Comparison of ENCODE assay signal across 15 cellular contexts in genomic region chr10:5465976-5466450, GRCh38. TPM values are rescaled to one million over a fixed set of nuclear protein-coding genes. Genes with fewer than 3 reads are reported as not detected.
DNase-seq lines count a peak whose midpoint lies in the region; ATAC-seq, FAIRE-seq and TF ChIP-seq lines count a peak whose summit lies in the region.
"Had no signal": no experiment of that assay in that cellular context is flagged by ENCODE, and none has a peak within 500 bp of the region (broad histone marks: within the 10 kb centered on the region; RNA-seq: fewer than 3 reads in every experiment).

No MANE protein-coding gene starts in this region.

- POLR2A ChIA-PET in K562 (lab: Yijun Ruan, JAX): interaction anchor here (0.8 to 5.4 kb wide), 2 partner anchors 11 to 20 kb away, joined by 4 to 30 read pairs; no protein-coding TSS in a partner anchor

- TF ChIP-seq EP300 in K562 (IDR thresholded peaks at IDR 0.05; ENCODE audit: low read length): no peak
- no peak for TF ChIP-seq EP300 in sigmoid colon (IDR thresholded peaks at IDR 0.05)

- TF ChIP-seq POLR2A in K562 (conservative IDR thresholded peaks at IDR 0.05) (peak; percentile 47), sigmoid colon (IDR thresholded peaks at IDR 0.05) (no peak)

- no peak overlapping the region for H3K56ac ChIP-seq in H9 (ENCODE audit: insufficient read length, low read depth, low read length)

- peak overlapping the region; percentile 35 to 61 for H3K4me3 Mint-ChIP-seq in H9
- no peak overlapping the region for H3K4me3 Mint-ChIP-seq in activated CD4-positive, alpha-beta T cell treated with anti-CD3 and anti-CD28 coated beads, Interleukin-2, amount 10 ng/mL, durations not matched to agents 24 days and 14 days
- H3K4me3 Mint-ChIP-seq: activated naive CD8-positive, alpha-beta T cell treated with anti-CD3 and anti-CD28 coated beads, Interleukin-2, amount 50 U/mL, for 24 hours had no signal

- H3K9me1 ChIP-seq in K562 (ENCODE audit: control insufficient read depth, insufficient read depth, low read length) (no peaks in the 10 kb centered on the region), keratinocyte (ENCODE audit: control insufficient read depth, extremely low read depth, insufficient read depth, low read length) (no peaks in the 10 kb centered on the region)

- H4K91ac ChIP-seq in H9 (ENCODE audit: insufficient read length, low read depth, low read length): no peak overlapping the region

- H3K36me3 ChIP-seq in K562 (ENCODE audit: control insufficient read depth, insufficient read depth, low read length): peaks cover 50% of the 10 kb centered on the region; the same call in 2 of the 3 replicates
- no peaks in the 10 kb centered on the region for H3K36me3 ChIP-seq in keratinocyte (ENCODE audit: control insufficient read depth in 2 of 2, extremely low read depth in 1 of 2, insufficient read depth in 2 of 2, low read length in 2 of 2)
- H3K36me3 ChIP-seq in sigmoid colon: no peaks in the 10 kb centered on the region

- H3K4me2 ChIP-seq in H9 (ENCODE audit: insufficient read depth, insufficient read length, low read length) (no peak overlapping the region), K562 (ENCODE audit: insufficient read depth, low read length) (peak overlapping the region; percentile 63), keratinocyte (ENCODE audit: control insufficient read depth, extremely low read depth, insufficient read depth, low read depth, low read length) (peak overlapping the region; percentile 82)

- peaks cover 12% of the 10 kb centered on the region for H3K27me3 Mint-ChIP-seq in H9 (ENCODE audit: low read depth)
- H3K27me3 Mint-ChIP-seq in activated CD4-positive, alpha-beta T cell treated with anti-CD3 and anti-CD28 coated beads, Interleukin-2, amount 10 ng/mL, durations not matched to agents 24 days and 14 days: no peaks in the 10 kb centered on the region
- H3K27me3 Mint-ChIP-seq: activated naive CD8-positive, alpha-beta T cell treated with anti-CD3 and anti-CD28 coated beads, Interleukin-2, amount 50 U/mL, for 24 hours had no signal

- H2AK5ac ChIP-seq in H9 (ENCODE audit: insufficient read length, low read length): no peak overlapping the region

- H3T11ph ChIP-seq in H9 (ENCODE audit: low read length): no peak overlapping the region

- ATAC-seq in K562: peak; percentile 8
- ATAC-seq: activated naive CD8-positive, alpha-beta T cell treated with anti-CD3 and anti-CD28 coated beads, Interleukin-2, amount 50 U/mL, for 24 hours had no signal

- intact Hi-C loops in K562 (cut with micrococcal nuclease): no loop called here
- intact Hi-C loops in sigmoid colon (cut with DNase I): loop anchor here (5.0 kb wide), 2 partner anchors 66 to 81 kb away; no protein-coding TSS in a partner anchor
- intact Hi-C loops in activated CD4-positive, alpha-beta T cell treated with anti-CD3 and anti-CD28 coated beads, Interleukin-2, amount 10 ng/mL, durations not matched to agents 24 days and 14 days (cut with micrococcal nuclease): no loop called here

- H4K20me1 ChIP-seq in H9 (ENCODE audit: control insufficient read depth, insufficient read depth, insufficient read length) (no peaks in the 10 kb centered on the region), K562 (replicated peaks; ENCODE audit: control insufficient read depth, insufficient read depth, low read length) (no peaks in the 10 kb centered on the region), keratinocyte (ENCODE audit: control insufficient read depth, extremely low read depth, insufficient read depth, low read length) (no peaks in the 10 kb centered on the region)

- no peak overlapping the region for H4K5ac ChIP-seq in H9 (ENCODE audit: insufficient read length, low read depth, low read length)

- peaks cover 2% of the 10 kb centered on the region; the same call in 1 of the 2 replicates for H3K4me1 ChIP-seq in H9 (ENCODE audit: insufficient read depth, low read length)
- peaks cover 59 to 66% of the 10 kb centered on the region in 2 experiments for H3K4me1 ChIP-seq in K562 (replicated peaks in 1 of 2; ENCODE audit: control insufficient read depth in 2 of 2, insufficient read depth in 2 of 2, low read length in 2 of 2)
- H3K4me1 ChIP-seq in keratinocyte (ENCODE audit: control insufficient read depth, extremely low read depth, insufficient read depth, low read length): peaks cover 31% of the 10 kb centered on the region
- H3K4me1 ChIP-seq in sigmoid colon: peaks cover 0 to 54% (median 42%) of the 10 kb centered on the region in 4 donors

- H2BK120ac ChIP-seq in H9 (ENCODE audit: low read depth, low read length, poor library complexity, severe bottlenecking): no peak overlapping the region

- H3K23me2 ChIP-seq in H9 (ENCODE audit: insufficient read length, low read depth, low read length, poor library complexity, severe bottlenecking): no peaks in the 10 kb centered on the region

- H3K36me3 Mint-ChIP-seq in H9 (ENCODE audit: insufficient read depth in 1 of 3, low read depth in 3 of 3): peaks cover 26 to 71% (median 26%) of the 10 kb centered on the region in 3 experiments
- peaks cover 5% of the 10 kb centered on the region for H3K36me3 Mint-ChIP-seq in activated CD4-positive, alpha-beta T cell treated with anti-CD3 and anti-CD28 coated beads, Interleukin-2, amount 10 ng/mL, durations not matched to agents 24 days and 14 days (ENCODE audit: low read depth)

- no peak overlapping the region for H3K23ac ChIP-seq in H9 (ENCODE audit: insufficient read length, low read depth, low read length)

- H3K9me3 ChIP-seq in H9 (ENCODE audit: control insufficient read depth, low read depth, low read length) (peaks cover 7% of the 10 kb centered on the region), K562 (replicated peaks; ENCODE audit: control insufficient read depth, insufficient read depth, low read depth, low read length) (peaks cover 7% of the 10 kb centered on the region), keratinocyte (ENCODE audit: control insufficient read depth, low read depth, low read length) (peaks cover 8% of the 10 kb centered on the region), sigmoid colon (no peaks in the 10 kb centered on the region)

- CTCF ChIA-PET in K562 (lab: Yijun Ruan, JAX; ENCODE audit: low intra/inter-chr PET ratio): no interaction called here

- no peak overlapping the region for H2BK20ac ChIP-seq in H9 (ENCODE audit: low read depth, low read length, poor library complexity, severe bottlenecking)

- no peak overlapping the region for H2BK15ac ChIP-seq in H9 (ENCODE audit: low read depth, low read length)

- H3K4ac ChIP-seq in H9 (ENCODE audit: low read depth, low read length): no peak overlapping the region

- H2BK5ac ChIP-seq in H9 (ENCODE audit: insufficient read length, low read length): no peak overlapping the region

- no CpG with 5 or more reads among the region's 12 CpGs for WGBS in H9 (ENCODE audit: extremely low coverage, insufficient read length, low lambda C conversion rate)
- WGBS in K562 (ENCODE audit: insufficient coverage, low coverage, missing lambda C conversion rate): 24% methylated on average over 9 of the region's 12 CpGs
- 26 to 70% methylated on average over 12 of the region's 12 CpGs for WGBS in sigmoid colon, 2 donors

- no TSS peak for BruUV-seq in K562 (replicated peaks; lab: Mats Ljungman, UMichigan)

- H3K27ac ChIP-seq in H9 (ENCODE audit: insufficient read length, low read depth, low read length): no peak overlapping the region
- H3K27ac ChIP-seq in K562 (ENCODE audit: extremely low read depth, low read depth, low read length): peak overlapping the region; percentile 63; the same call in 2 of the 3 replicates
- peak overlapping the region; percentile 69 for H3K27ac ChIP-seq in keratinocyte (ENCODE audit: control insufficient read depth, insufficient read depth, low read length)
- H3K27ac ChIP-seq in sigmoid colon: peak overlapping the region; percentile 66 to 85 (median 78)

- dilution Hi-C loops in keratinocyte (cut with MboI; ENCODE audit: extremely low pct_ligation_motif_present, low sequenced_read_pairs): no loop called here

- H3K9ac ChIP-seq in H9 (ENCODE audit: extremely low read depth, insufficient read length, low read length) (no peak overlapping the region), K562 (ENCODE audit: insufficient read depth in 1 of 2, low read depth in 2 of 2, low read length in 2 of 2) (peak overlapping the region; percentile 24 to 83; a peak in 3 of 4 replicates), keratinocyte (ENCODE audit: control insufficient read depth, extremely low read depth, insufficient read depth, low read length) (peak overlapping the region; percentile 82)

- peak overlapping the region; percentile 19 for H3K18ac ChIP-seq in H9 (ENCODE audit: insufficient read length, low read depth, low read length)

- peak overlapping the region; percentile 87; the same call in 1 of the 2 replicates for H3K14ac ChIP-seq in H9 (ENCODE audit: insufficient read depth, low read length)

- H3K27me3 ChIP-seq in H9 (ENCODE audit: insufficient read depth, low read length) (no peaks in the 10 kb centered on the region), K562 (ENCODE audit: control insufficient read depth in 2 of 2, insufficient read depth in 2 of 2, low read length in 2 of 2) (no peaks in the 10 kb centered on the region), keratinocyte (ENCODE audit: control insufficient read depth, extremely low read depth, insufficient read depth, low read length) (no peaks in the 10 kb centered on the region), sigmoid colon (no peaks in the 10 kb centered on the region)

- DNase-seq in H9 (no peak), K562 (ENCODE audit: extremely low read depth in 1 of 4, low spot score in 3 of 4) (no peak), keratinocyte (ENCODE audit: low read depth, low spot score) (no peak), sigmoid colon (no peak), NCI-H1930 (lab: John Stamatoyannopoulos, UW) (no peak), inferior parietal cortex (ENCODE audit: extremely low spot score) (no peak)
- no peak for DNase-seq in activated CD4-positive, alpha-beta T cell treated with anti-CD3 and anti-CD28 coated beads, Interleukin-2, amount 10 ng/mL, durations not matched to agents 24 days and 14 days
- DNase-seq in stimulated activated naive CD4-positive, alpha-beta T cell treated with Interleukin-2 at 50 U/mL for 16 hours (lab: John Stamatoyannopoulos, UW): no peak
- DNase-seq: activated naive CD8-positive, alpha-beta T cell treated with anti-CD3 and anti-CD28 coated beads, Interleukin-2, amount 50 U/mL, for 24 hours; AML-193; dermis blood vessel endothelial cell; left ventricle myocardium superior; stimulated activated CD4-positive, alpha-beta T cell treated with anti-CD3 and anti-CD28 coated beads, Interleukin-15, amount 100 ng/mL, for 24 hours had no signal

- H3K27ac Mint-ChIP-seq in H9: peak overlapping the region; percentile 99
- H3K27ac Mint-ChIP-seq in activated CD4-positive, alpha-beta T cell treated with anti-CD3 and anti-CD28 coated beads, Interleukin-2, amount 10 ng/mL, durations not matched to agents 24 days and 14 days: no peak overlapping the region
- H3K27ac Mint-ChIP-seq: activated naive CD8-positive, alpha-beta T cell treated with anti-CD3 and anti-CD28 coated beads, Interleukin-2, amount 50 U/mL, for 24 hours had no signal

- peaks cover 34 to 58% of the 10 kb centered on the region in 2 experiments for H3K9me3 Mint-ChIP-seq in H9
- no peaks in the 10 kb centered on the region for H3K9me3 Mint-ChIP-seq in activated CD4-positive, alpha-beta T cell treated with anti-CD3 and anti-CD28 coated beads, Interleukin-2, amount 10 ng/mL, durations not matched to agents 24 days and 14 days
- H3K9me3 Mint-ChIP-seq: activated naive CD8-positive, alpha-beta T cell treated with anti-CD3 and anti-CD28 coated beads, Interleukin-2, amount 50 U/mL, for 24 hours had no signal

- in situ Hi-C loops in K562 (cut with MboI): no loop called here

- H2BK12ac ChIP-seq in H9 (ENCODE audit: insufficient read length, low read depth, low read length): no peak overlapping the region

- no peak for TF ChIP-seq RAD21 in K562 (CRISPR knock-in tag; conservative IDR thresholded peaks at IDR 0.05 in 1 of 2, IDR thresholded peaks at IDR 0.05 in 1 of 2)

- no peaks in the 10 kb centered on the region for H3K79me1 ChIP-seq in H9 (ENCODE audit: insufficient read depth, low read depth, low read length, poor library complexity, severe bottlenecking)

- no peak for TF ChIP-seq CTCF in H9 (conservative IDR thresholded peaks at IDR 0.05)
- TF ChIP-seq CTCF in K562 (IDR thresholded peaks at IDR 0.05 in 2 of 3, conservative IDR thresholded peaks at IDR 0.05 in 1 of 3; ENCODE audit: insufficient read depth in 2 of 3, low read depth in 1 of 3, low read length in 3 of 3): no peak
- TF ChIP-seq CTCF in keratinocyte (optimal IDR thresholded peaks at IDR 0.05 in 1 of 3, IDR thresholded peaks at IDR 0.05 in 1 of 3, conservative IDR thresholded peaks at IDR 0.05 in 1 of 3; ENCODE audit: extremely low read depth in 1 of 3, insufficient read depth in 2 of 3, low read length in 3 of 3): no peak
- no peak for TF ChIP-seq CTCF in sigmoid colon (IDR thresholded peaks at IDR 0.05)

- FAIRE-seq in K562 (lab: Jason Lieb, UNC): no peak
- peak; percentile 32 for FAIRE-seq in keratinocyte (lab: Jason Lieb, UNC)

- H3K79me2 ChIP-seq in H9 (ENCODE audit: insufficient read depth, low read length) (no peaks in the 10 kb centered on the region), K562 (ENCODE audit: control insufficient read depth, insufficient read depth, low read length) (peaks cover 99% of the 10 kb centered on the region), keratinocyte (ENCODE audit: control insufficient read depth, insufficient read depth, low read length) (no peaks in the 10 kb centered on the region)

- H4K8ac ChIP-seq in H9 (replicated peaks; ENCODE audit: insufficient read length, low read depth, low read length): no peak overlapping the region

- H3K4me3 ChIP-seq in K562 (no peak overlapping the region), keratinocyte (ENCODE audit: control insufficient read depth in 2 of 3, extremely low read depth in 1 of 3, insufficient read depth in 2 of 3, low read depth in 1 of 3, low read length in 3 of 3) (peak overlapping the region in 1 of 3 experiments; percentile 45), sigmoid colon (no peak overlapping the region)

- peaks cover 40 to 65% of the 10 kb centered on the region in 2 experiments for H3K4me1 Mint-ChIP-seq in H9
- no peaks in the 10 kb centered on the region for H3K4me1 Mint-ChIP-seq in activated CD4-positive, alpha-beta T cell treated with anti-CD3 and anti-CD28 coated beads, Interleukin-2, amount 10 ng/mL, durations not matched to agents 24 days and 14 days
- H3K4me1 Mint-ChIP-seq: activated naive CD8-positive, alpha-beta T cell treated with anti-CD3 and anti-CD28 coated beads, Interleukin-2, amount 50 U/mL, for 24 hours had no signal

- H2AFZ ChIP-seq in H9 (ENCODE audit: low read length): no peak overlapping the region
- no peak overlapping the region; the same call in 1 of the 2 replicates for H2AFZ ChIP-seq in K562 (ENCODE audit: low read depth, low read length)
- H2AFZ ChIP-seq in keratinocyte (ENCODE audit: control insufficient read depth, low read length): peak overlapping the region; percentile 52

RNA-seq across cellular contexts. Expression of gene CALML5, which starts 33.4 kb away (rescaled TPM):
- total RNA-seq in H9 (2021) (not detected in 2 replicates), K562 (2014; rRNA removed) (not detected in 2 replicates), K562 (2014; rRNA removed; fragmentation: Illumina TruSeq; extraction: Trizol) (not detected in 2 replicates), K562 (2015; rRNA removed; fragmentation: Illumina TruSeq; extraction: Trizol) (not detected in 2 replicates), K562 (2021) (not detected in 2 replicates), sigmoid colon (not detected)
- total RNA-seq in K562 (2011; cell fraction: chromatin; rRNA removed; ENCODE audit: low replicate concordance): not detected in 2 replicates
- total RNA-seq in K562 (2011; cell fraction: nucleolus; rRNA removed): not detected in 2 replicates
- total RNA-seq in K562 (2011; cell fraction: nucleoplasm; rRNA removed): not detected in 2 replicates
- polyA plus RNA-seq in K562 (2011; rRNA removed) (not detected in 2 replicates), K562 (2014; fragmentation: Illumina TruSeq; extraction: Trizol) (not detected in 2 replicates), K562 (2014; fragmentation: Nextera tagmentation; extraction: Ambion mirVana) (not detected), K562 (2014; rRNA removed) (not detected in 2 replicates), keratinocyte (5.7 to 11.4 TPM (median 7.3 TPM) in 3 replicates), sigmoid colon (not detected)
- not detected in 2 replicates for polyA plus RNA-seq in K562 (2011; cell fraction: cytosol; rRNA removed)
- not detected in 2 replicates for polyA plus RNA-seq in K562 (2011; cell fraction: nucleus; rRNA removed)
- polyA plus RNA-seq in K562 (2012): not detected in 2 replicates
- not detected in 2 replicates for polyA minus RNA-seq in K562 (2011; rRNA and poly(A)+ RNA removed)
- not detected in 2 replicates for polyA minus RNA-seq in K562 (2011; cell fraction: cytosol; rRNA and poly(A)+ RNA removed)
- not detected in 2 replicates for polyA minus RNA-seq in K562 (2011; cell fraction: nucleus; rRNA and poly(A)+ RNA removed)
- polyA plus RNA-seq in keratinocyte (2011; ENCODE audit: low read depth): 251 TPM
- 2.1 and 5.6 TPM in 2 replicates for polyA plus RNA-seq in keratinocyte (2011; cell fraction: cytosol; rRNA removed)
- 5.2 and 5.9 TPM in 2 replicates for polyA plus RNA-seq in keratinocyte (2011; cell fraction: nucleus; rRNA removed)
- 19.1 and 439 TPM in 2 replicates for polyA plus RNA-seq in keratinocyte (2012; ENCODE audit: low replicate concordance)
- 0.39 to 0.66 TPM in 2 of 3 replicates, not detected in the other for polyA minus RNA-seq in keratinocyte
- 4.0 TPM for polyA minus RNA-seq in keratinocyte (2011; cell fraction: cytosol; rRNA and poly(A)+ RNA removed)
- 4.1 and 6.1 TPM in 2 replicates for polyA minus RNA-seq in keratinocyte (2011; cell fraction: nucleus; rRNA and poly(A)+ RNA removed)
- not detected in 2 replicates for total RNA-seq in activated CD4-positive, alpha-beta T cell treated with anti-CD3 and anti-CD28 coated beads, Interleukin-2, amount 10 ng/mL, durations not matched to agents 24 days and 14 days
- total RNA-seq: dermis blood vessel endothelial cell, left ventricle myocardium superior, osteoblast had no signal

RNA-seq across cellular contexts. Expression of gene NET1, which starts 53.7 kb away (rescaled TPM):
- total RNA-seq in H9 (2021): 50.6 and 57.5 TPM in 2 replicates
- total RNA-seq in K562 (2011; cell fraction: chromatin; rRNA removed; ENCODE audit: low replicate concordance): 210 and 255 TPM in 2 replicates
- total RNA-seq in K562 (2011; cell fraction: nucleolus; rRNA removed): 116 and 127 TPM in 2 replicates
- 147 and 162 TPM in 2 replicates for total RNA-seq in K562 (2011; cell fraction: nucleoplasm; rRNA removed)
- 115 TPM in 2 replicates for total RNA-seq in K562 (2014; rRNA removed)
- 106 and 114 TPM in 2 replicates for total RNA-seq in K562 (2014; rRNA removed; fragmentation: Illumina TruSeq; extraction: Trizol)
- 98.1 and 105 TPM in 2 replicates for total RNA-seq in K562 (2015; rRNA removed; fragmentation: Illumina TruSeq; extraction: Trizol)
- total RNA-seq in K562 (2021): 152 and 158 TPM in 2 replicates
- polyA plus RNA-seq in K562 (2011; rRNA removed): 258 and 270 TPM in 2 replicates
- polyA plus RNA-seq in K562 (2011; cell fraction: cytosol; rRNA removed): 98.2 and 133 TPM in 2 replicates
- 136 and 256 TPM in 2 replicates for polyA plus RNA-seq in K562 (2011; cell fraction: nucleus; rRNA removed)
- 103 and 113 TPM in 2 replicates for polyA plus RNA-seq in K562 (2012)
- polyA plus RNA-seq in K562 (2014; fragmentation: Illumina TruSeq; extraction: Trizol): 113 and 136 TPM in 2 replicates
- polyA plus RNA-seq in K562 (2014; fragmentation: Nextera tagmentation; extraction: Ambion mirVana): 10 to 100 TPM; 47.4 to 53.0 TPM
- 98.9 and 105 TPM in 2 replicates for polyA plus RNA-seq in K562 (2014; rRNA removed)
- polyA minus RNA-seq in K562 (2011; rRNA and poly(A)+ RNA removed): 409 and 471 TPM in 2 replicates
- polyA minus RNA-seq in K562 (2011; cell fraction: cytosol; rRNA and poly(A)+ RNA removed): 218 and 242 TPM in 2 replicates
- polyA minus RNA-seq in K562 (2011; cell fraction: nucleus; rRNA and poly(A)+ RNA removed): 195 and 518 TPM in 2 replicates
- polyA plus RNA-seq in keratinocyte: 129 to 233 TPM (median 214 TPM) in 3 replicates
- 36.9 TPM for polyA plus RNA-seq in keratinocyte (2011; ENCODE audit: low read depth)
- 93.0 and 144 TPM in 2 replicates for polyA plus RNA-seq in keratinocyte (2011; cell fraction: cytosol; rRNA removed)
- 96.8 and 100 TPM in 2 replicates for polyA plus RNA-seq in keratinocyte (2011; cell fraction: nucleus; rRNA removed)
- 50.5 and 127 TPM in 2 replicates for polyA plus RNA-seq in keratinocyte (2012; ENCODE audit: low replicate concordance)
- polyA minus RNA-seq in keratinocyte: 148 to 294 TPM (median 162 TPM) in 3 replicates
- polyA minus RNA-seq in keratinocyte (2011; cell fraction: cytosol; rRNA and poly(A)+ RNA removed): 227 TPM
- polyA minus RNA-seq in keratinocyte (2011; cell fraction: nucleus; rRNA and poly(A)+ RNA removed): 90.2 and 144 TPM in 2 replicates
- total RNA-seq in sigmoid colon: 100 to 1,000 TPM; 108 to 209 (median 167) TPM
- 100 to 1,000 TPM in 2 of 3 donors, 10 to 100 TPM in 1; 75.3 to 333 (median 245) TPM for polyA plus RNA-seq in sigmoid colon
- 35.1 and 40.3 TPM in 2 replicates for total RNA-seq in activated CD4-positive, alpha-beta T cell treated with anti-CD3 and anti-CD28 coated beads, Interleukin-2, amount 10 ng/mL, durations not matched to agents 24 days and 14 days

RNA-seq across cellular contexts. Expression of gene CALML3, which starts 58.7 kb away (rescaled TPM):
- total RNA-seq in H9 (2021) (not detected in 2 replicates), K562 (2014; rRNA removed) (not detected in 2 replicates), K562 (2014; rRNA removed; fragmentation: Illumina TruSeq; extraction: Trizol) (not detected in 2 replicates), K562 (2015; rRNA removed; fragmentation: Illumina TruSeq; extraction: Trizol) (not detected in 2 replicates), K562 (2021) (not detected in 2 replicates), sigmoid colon (not detected)
- total RNA-seq in K562 (2011; cell fraction: chromatin; rRNA removed; ENCODE audit: low replicate concordance): not detected in 2 replicates
- not detected in 2 replicates for total RNA-seq in K562 (2011; cell fraction: nucleolus; rRNA removed)
- total RNA-seq in K562 (2011; cell fraction: nucleoplasm; rRNA removed): not detected in 2 replicates
- polyA plus RNA-seq in K562 (2011; rRNA removed) (not detected in 2 replicates), K562 (2014; fragmentation: Illumina TruSeq; extraction: Trizol) (not detected in 2 replicates), K562 (2014; fragmentation: Nextera tagmentation; extraction: Ambion mirVana) (not detected), K562 (2014; rRNA removed) (not detected in 2 replicates), keratinocyte (7.6 to 20.2 TPM (median 14.1 TPM) in 3 replicates), sigmoid colon (under 1 TPM in 1 of 3 donors, not detected in 2; 0.15 TPM)
- not detected in 2 replicates for polyA plus RNA-seq in K562 (2011; cell fraction: cytosol; rRNA removed)
- polyA plus RNA-seq in K562 (2011; cell fraction: nucleus; rRNA removed): not detected in 2 replicates
- not detected in 2 replicates for polyA plus RNA-seq in K562 (2012)
- polyA minus RNA-seq in K562 (2011; rRNA and poly(A)+ RNA removed): not detected in 2 replicates
- not detected in 2 replicates for polyA minus RNA-seq in K562 (2011; cell fraction: cytosol; rRNA and poly(A)+ RNA removed)
- not detected in 2 replicates for polyA minus RNA-seq in K562 (2011; cell fraction: nucleus; rRNA and poly(A)+ RNA removed)
- 16.6 TPM for polyA plus RNA-seq in keratinocyte (2011; ENCODE audit: low read depth)
- 10.4 and 31.2 TPM in 2 replicates for polyA plus RNA-seq in keratinocyte (2011; cell fraction: cytosol; rRNA removed)
- 11.9 and 17.6 TPM in 2 replicates for polyA plus RNA-seq in keratinocyte (2011; cell fraction: nucleus; rRNA removed)
- polyA plus RNA-seq in keratinocyte (2012; ENCODE audit: low replicate concordance): 15.7 and 23.6 TPM in 2 replicates
- 2.7 to 5.2 TPM (median 4.4 TPM) in 3 replicates for polyA minus RNA-seq in keratinocyte
- 17.1 TPM for polyA minus RNA-seq in keratinocyte (2011; cell fraction: cytosol; rRNA and poly(A)+ RNA removed)
- polyA minus RNA-seq in keratinocyte (2011; cell fraction: nucleus; rRNA and poly(A)+ RNA removed): 4.6 and 6.0 TPM in 2 replicates
- not detected in 2 replicates for total RNA-seq in activated CD4-positive, alpha-beta T cell treated with anti-CD3 and anti-CD28 coated beads, Interleukin-2, amount 10 ng/mL, durations not matched to agents 24 days and 14 days
- total RNA-seq: dermis blood vessel endothelial cell, HT1080, left ventricle myocardium superior, osteoblast had no signal
